ENCODE assay signal across 8 cellular contexts in the genomic region with DNA sequence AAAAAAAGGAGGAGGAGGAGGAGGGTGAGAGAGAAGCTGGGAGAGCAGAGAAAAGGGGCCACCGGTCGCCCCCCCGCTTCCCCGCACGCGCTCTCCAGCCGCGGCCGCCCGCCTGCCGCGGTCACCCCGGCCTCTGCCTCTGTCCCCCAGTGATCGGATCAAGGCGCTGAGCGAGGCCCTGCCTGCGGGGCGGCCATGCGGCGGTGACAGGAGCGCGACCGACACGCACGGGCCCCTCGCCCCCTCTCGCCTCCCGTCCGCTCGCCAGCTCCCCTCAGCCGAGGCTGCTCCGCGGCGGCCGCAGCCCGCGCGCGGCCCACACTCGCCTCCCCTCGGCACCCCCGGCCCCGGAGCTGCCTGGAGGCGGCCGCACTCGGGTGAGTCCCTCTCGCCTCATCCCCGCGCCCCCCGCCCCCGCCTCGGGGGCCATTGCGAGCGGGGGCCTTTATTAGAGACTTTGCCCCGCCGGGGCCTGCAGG. TPM values are rescaled to one million over a fixed set of nuclear protein-coding genes. Genes with fewer than 3 reads are reported as not detected.
DNase-seq lines count a peak whose midpoint lies in the region; ATAC-seq lines count a peak whose summit lies in the region.

A gene (plus strand): TSS at position 27 of the 479 bp plus-strand sequence. CDS start 31,411 bp downstream, outside the sequence.

- no peaks in the 10 kb centered on the region for H3K9me3 ChIP-seq in SJCRH30 (replicated peaks)

- peaks cover 54% of the 10 kb centered on the region for H3K4me1 Mint-ChIP-seq in dendritic cell treated with granulocyte-macrophage colony-stimulating factor and Interleukin-4, amounts not matched to agents 40 ng/mL and 50 ng/mL, for 4 days (ENCODE audit: low read depth)
- H3K4me1 Mint-ChIP-seq in memory B cell = peaks cover 29% of the 10 kb centered on the region

- peaks cover 9% of the 10 kb centered on the region for H3K36me3 ChIP-seq in SJCRH30

- DNase-seq in NCI-H2227 (lab: John Stamatoyannopoulos, UW; ENCODE audit: unreplicated experiment) (peak; percentile 84), NCI-H2227 treated with DMSO at 0.1 percent for 48 hours (lab: John Stamatoyannopoulos, UW) (no peak), SJCRH30 (no peak), memory B cell (ENCODE audit: low spot score in 2 of 2) (peak in 1 of 2 donors; percentile 80), DMS114 treated with DMSO at 0.1 percent for 48 hours (lab: John Stamatoyannopoulos, UW; ENCODE audit: unreplicated experiment) (no peak)

- peak within 1 kb of the TSS; percentile 82 for H3K4me3 Mint-ChIP-seq in dendritic cell treated with granulocyte-macrophage colony-stimulating factor and Interleukin-4, amounts not matched to agents 40 ng/mL and 50 ng/mL, for 4 days
- H3K4me3 Mint-ChIP-seq in memory B cell = peak within 1 kb of the TSS; percentile 93

- intact Hi-C loops in dendritic cell treated with granulocyte-macrophage colony-stimulating factor and Interleukin-4, amounts not matched to agents 40 ng/mL and 50 ng/mL, for 4 days (cut with micrococcal nuclease) = no loop called here

- H3K27me3 Mint-ChIP-seq in dendritic cell treated with granulocyte-macrophage colony-stimulating factor and Interleukin-4, amounts not matched to agents 40 ng/mL and 50 ng/mL, for 4 days = no peaks in the 10 kb centered on the region
- H3K27me3 Mint-ChIP-seq in memory B cell = no peaks in the 10 kb centered on the region

- H3K4me1 ChIP-seq in SJCRH30 = peaks cover 5% of the 10 kb centered on the region; the same call in 1 of the 2 replicates

- H3K9me3 Mint-ChIP-seq in dendritic cell treated with granulocyte-macrophage colony-stimulating factor and Interleukin-4, amounts not matched to agents 40 ng/mL and 50 ng/mL, for 4 days = no peaks in the 10 kb centered on the region
- H3K9me3 Mint-ChIP-seq in memory B cell = no peaks in the 10 kb centered on the region

- no peaks in the 10 kb centered on the region for H3K27me3 ChIP-seq in SJCRH30

- peak within 1 kb of the TSS; percentile 92 for H3K27ac Mint-ChIP-seq in dendritic cell treated with granulocyte-macrophage colony-stimulating factor and Interleukin-4, amounts not matched to agents 40 ng/mL and 50 ng/mL, for 4 days
- H3K27ac Mint-ChIP-seq in memory B cell = peak within 1 kb of the TSS; percentile 95

- peaks cover 10% of the 10 kb centered on the region for H3K36me3 Mint-ChIP-seq in dendritic cell treated with granulocyte-macrophage colony-stimulating factor and Interleukin-4, amounts not matched to agents 40 ng/mL and 50 ng/mL, for 4 days (ENCODE audit: low read depth)
- H3K36me3 Mint-ChIP-seq in memory B cell = no peaks in the 10 kb centered on the region

- H3K27ac ChIP-seq in SJCRH30 (peak within 1 kb of the TSS; percentile 84), temporal lobe (ENCODE audit: low read depth, low read length) (peak within 1 kb of the TSS; percentile 99)

- H3K4me3 ChIP-seq in SJCRH30 = peak within 1 kb of the TSS; percentile 97

- ATAC-seq in HG02852 (IDR thresholded peaks at IDR 0.05; ENCODE audit: unreplicated experiment) = peak; percentile 16
- peak; percentile 21 for ATAC-seq in memory B cell (ENCODE audit: low read depth)

RNA-seq across cellular contexts. Expression of the gene that starts here (rescaled TPM):
- 161 and 181 TPM in 2 replicates for total RNA-seq in SJCRH30 (2014; rRNA removed; shearing (Covaris generic))
- 221 TPM for total RNA-seq in temporal lobe
